8 cellular contexts compared by ENCODE assay signal in genomic region chr4:40316782-40317635, GRCh38. TPM values are rescaled to one million over a fixed set of nuclear protein-coding genes. Genes with fewer than 3 reads are reported as not detected.
DNase-seq lines count a peak whose midpoint lies in the region; ATAC-seq and TF ChIP-seq lines count a peak whose summit lies in the region.

No MANE protein-coding gene starts in this region.

- H3K4me1 ChIP-seq in psoas muscle = peaks cover 9% of the 10 kb centered on the region

- ATAC-seq in CD4-positive, alpha-beta T cell (ENCODE audit: poor library complexity) = peak; percentile 67
- ATAC-seq in GM21528 (IDR thresholded peaks at IDR 0.05; ENCODE audit: low FRiP score, unreplicated experiment) (peak; percentile 44), psoas muscle (peak; percentile 57 to 88 (median 70))

- H3K4me3 Mint-ChIP-seq in CD4-positive, alpha-beta T cell = peak overlapping the region; percentile 83
- peak overlapping the region; percentile 86 for H3K4me3 Mint-ChIP-seq in activated naive CD4-positive, alpha-beta T cell treated with anti-CD3 and anti-CD28 coated beads for 36 hours

- no peaks in the 10 kb centered on the region for H3K27me3 Mint-ChIP-seq in CD4-positive, alpha-beta T cell
- H3K27me3 Mint-ChIP-seq in activated naive CD4-positive, alpha-beta T cell treated with anti-CD3 and anti-CD28 coated beads for 36 hours (ENCODE audit: low read depth) = no peaks in the 10 kb centered on the region

- H3K36me3 Mint-ChIP-seq in CD4-positive, alpha-beta T cell (ENCODE audit: low read depth) = no peaks in the 10 kb centered on the region
- no peaks in the 10 kb centered on the region for H3K36me3 Mint-ChIP-seq in activated naive CD4-positive, alpha-beta T cell treated with anti-CD3 and anti-CD28 coated beads for 36 hours (ENCODE audit: low read depth)

- H3K9me3 ChIP-seq in CD4-positive, alpha-beta T cell (ENCODE audit: control insufficient read depth, low read length) = no peaks in the 10 kb centered on the region
- no peaks in the 10 kb centered on the region for H3K9me3 ChIP-seq in psoas muscle

- peak overlapping the region; percentile 69 for H3K27ac ChIP-seq in CD4-positive, alpha-beta T cell (ENCODE audit: low read depth, low read length)
- H3K27ac ChIP-seq in psoas muscle = peak overlapping the region; percentile 65

- WGBS in psoas muscle, 3 donors = 4 to 11% (median 4%) methylated on average over 19 of the region's 19 CpGs

- DNase-seq in CD4-positive, alpha-beta T cell = peak in 9 of 10 experiments; percentile 34 to 58 (median 49)
- DNase-seq in M059J (ENCODE audit: low read depth) (peak; percentile 94), head of caudate nucleus (peak in 40 of 42 donors; percentile 9 to 79 (median 50)), psoas muscle (no peak), hippocampal formation (lab: John Stamatoyannopoulos, UW) (no peak), NCI-H526 treated with DMSO at 0.1 percent for 48 hours (lab: John Stamatoyannopoulos, UW) (no peak)
- peak; percentile 71 for DNase-seq in activated naive CD4-positive, alpha-beta T cell treated with anti-CD3 and anti-CD28 coated beads for 36 hours

- no peaks in the 10 kb centered on the region for H3K27me3 ChIP-seq in CD4-positive, alpha-beta T cell (ENCODE audit: control insufficient read depth, insufficient read depth, low read length)
- H3K27me3 ChIP-seq in psoas muscle (ENCODE audit: insufficient read depth in 3 of 3, low read length in 2 of 3) = no peaks in the 10 kb centered on the region

- CTCF ChIA-PET in CD4-positive, alpha-beta T cell (lab: Charles Lee) = interaction anchor here (0.6 to 3.0 kb wide), 32 partner anchors 7 to 260 kb away, joined by 3 to 29 read pairs (median 6); partner anchors contain the start of genes N4BP2 and RHOH
- CTCF ChIA-PET in activated naive CD4-positive, alpha-beta T cell treated with anti-CD3 and anti-CD28 coated beads for 36 hours (lab: Charles Lee) = interaction anchor here (0.5 to 2.4 kb wide), 44 partner anchors 9 to 528 kb away, joined by 3 to 28 read pairs (median 4); partner anchors contain the start of gene RHOH

- H3K27ac Mint-ChIP-seq in CD4-positive, alpha-beta T cell = peak overlapping the region; percentile 91
- H3K27ac Mint-ChIP-seq in activated naive CD4-positive, alpha-beta T cell treated with anti-CD3 and anti-CD28 coated beads for 36 hours = peak overlapping the region; percentile 100

- peak overlapping the region; percentile 49 for H3K4me3 ChIP-seq in psoas muscle

- intact Hi-C loops in CD4-positive, alpha-beta T cell (cut with DNase I, micrococcal nuclease) = loop anchor here (1.0 to 2.0 kb wide), 4 partner anchors 8 to 166 kb away; no protein-coding TSS in a partner anchor
- intact Hi-C loops in activated naive CD4-positive, alpha-beta T cell treated with anti-CD3 and anti-CD28 coated beads for 36 hours (cut with micrococcal nuclease) = loop anchor here (1.0 to 2.0 kb wide), 12 partner anchors 8 to 964 kb away; partner anchors contain the start of gene N4BP2
- intact Hi-C loops in head of caudate nucleus (cut with DNase I) = no loop called here
- intact Hi-C loops in psoas muscle (cut with DNase I) = loop anchor here in 1 of 2 donors (10.0 kb wide), 1 partner anchor 262 kb away; the partner anchor contains the start of gene N4BP2

- POLR2A ChIA-PET in CD4-positive, alpha-beta T cell (lab: Charles Lee) = interaction anchor here (0.6 to 2.5 kb wide), 28 partner anchors 8 to 261 kb away, joined by 3 to 26 read pairs (median 8); partner anchors contain the start of genes N4BP2 and RHOH

- H3K9me3 Mint-ChIP-seq in CD4-positive, alpha-beta T cell = no peaks in the 10 kb centered on the region
- H3K9me3 Mint-ChIP-seq in activated naive CD4-positive, alpha-beta T cell treated with anti-CD3 and anti-CD28 coated beads for 36 hours = no peaks in the 10 kb centered on the region

- H3K4me1 Mint-ChIP-seq in CD4-positive, alpha-beta T cell (ENCODE audit: low read depth) = peaks cover 57% of the 10 kb centered on the region
- H3K4me1 Mint-ChIP-seq in activated naive CD4-positive, alpha-beta T cell treated with anti-CD3 and anti-CD28 coated beads for 36 hours (ENCODE audit: low read depth) = peaks cover 49% of the 10 kb centered on the region

- TF ChIP-seq CTCF in CD4-positive, alpha-beta T cell (IDR thresholded peaks at IDR 0.05) = peak; percentile 86
- peak; percentile 76 for TF ChIP-seq CTCF in psoas muscle (IDR thresholded peaks at IDR 0.05)

- H3K36me3 ChIP-seq in psoas muscle (ENCODE audit: insufficient read depth in 1 of 2, low read depth in 1 of 2) = no peaks in the 10 kb centered on the region

RNA-seq across cellular contexts. Expression of gene CHRNA9, which starts 18.1 kb away (rescaled TPM):
- total RNA-seq in CD4-positive, alpha-beta T cell = not detected
- total RNA-seq in M059J (2014; rRNA removed; shearing (Covaris generic)) = 1.5 and 3.1 TPM in 2 replicates
- total RNA-seq in activated naive CD4-positive, alpha-beta T cell treated with anti-CD3 and anti-CD28 coated beads for 36 hours = not detected
- not detected for total RNA-seq in psoas muscle
- under 1 TPM in 1 of 3 donors, not detected in 2; 0.01 TPM for polyA plus RNA-seq in psoas muscle

Comparison
In these comparisons a context has a peak if more than half of its experiments do, and no peak if none do; other contexts are left out.
1. DNase-seq: peak in CD4-positive, alpha-beta T cell (9 of 10), M059J (single experiment), activated naive CD4-positive, alpha-beta T cell treated with anti-CD3 and anti-CD28 coated beads for 36 hours (single experiment) and head of caudate nucleus (40 of 42); none in psoas muscle (0 of 2), hippocampal formation (0 of 2) and NCI-H526 treated with DMSO at 0.1 percent for 48 hours (single experiment).
2. Peak in every context shown above with its lines, with median percentiles within 50 percentile points of each other: ATAC-seq.